14 cellular contexts compared by ENCODE assay signal in genomic region chrX:119667111-119667928, GRCh38. TPM values are rescaled to one million over a fixed set of nuclear protein-coding genes. Genes with fewer than 3 reads are reported as not detected.
DNase-seq lines count a peak whose midpoint lies in the region; ATAC-seq and TF ChIP-seq lines count a peak whose summit lies in the region.
"Had no signal": no experiment of that assay in that cellular context is flagged by ENCODE, and none has a peak within 500 bp of the region (broad histone marks: within the 10 kb centered on the region; RNA-seq: fewer than 3 reads in every experiment).

No MANE protein-coding gene starts in this region.

- H3K4me3 ChIP-seq in mesendoderm (ENCODE audit: low read length) (no peak overlapping the region), suprapubic skin (no peak overlapping the region)

- H3K9ac ChIP-seq in mesendoderm (ENCODE audit: low read length) = no peak overlapping the region

- peaks cover 0 to 5% (median 0%) of the 10 kb centered on the region in 3 donors for H3K27me3 Mint-ChIP-seq in CD14-positive monocyte (ENCODE audit: low read depth in 3 of 3)
- H3K27me3 Mint-ChIP-seq in activated naive CD8-positive, alpha-beta T cell treated with anti-CD3 and anti-CD28 coated beads, Interleukin-2, amount 50 U/mL, for 24 hours = no peaks in the 10 kb centered on the region
- H3K27me3 Mint-ChIP-seq: CD4-positive, alpha-beta T cell had no signal

- TF ChIP-seq EP300 in Ishikawa (IDR thresholded peaks at IDR 0.05; ENCODE audit: borderline replicate concordance) = no peak
- no peak for TF ChIP-seq EP300 in suprapubic skin (IDR thresholded peaks at IDR 0.05)

- no peaks in the 10 kb centered on the region for H3K79me2 ChIP-seq in mesendoderm (ENCODE audit: control insufficient read depth, insufficient read depth, low read length)

- no peak for DNase-seq in CD14-positive monocyte (ENCODE audit: low spot score)
- DNase-seq in activated naive CD8-positive, alpha-beta T cell treated with anti-CD3 and anti-CD28 coated beads, Interleukin-2, amount 50 U/mL, for 24 hours = no peak
- DNase-seq in mesendoderm = peak; percentile 46
- DNase-seq in suprapubic skin (ENCODE audit: low spot score in 2 of 2) = no peak
- DNase-seq in DMS153 treated with DMSO at 0.1 percent for 48 hours (lab: John Stamatoyannopoulos, UW; ENCODE audit: unreplicated experiment) = no peak
- DNase-seq in activated T-cell treated with anti-CD3 and anti-CD28 coated beads for 4 hours = no peak
- DNase-seq: brain microvascular endothelial cell; CD4-positive, alpha-beta T cell; NCI-H187; small intestine had no signal

- no peak overlapping the region for H2BK120ac ChIP-seq in mesendoderm (ENCODE audit: low read depth, low read length)

- H3K4ac ChIP-seq in mesendoderm (ENCODE audit: low read depth, low read length) = no peak overlapping the region

- H3K4me3 Mint-ChIP-seq in CD14-positive monocyte = no peak overlapping the region
- H3K4me3 Mint-ChIP-seq in activated naive CD8-positive, alpha-beta T cell treated with anti-CD3 and anti-CD28 coated beads, Interleukin-2, amount 50 U/mL, for 24 hours = no peak overlapping the region
- H3K4me3 Mint-ChIP-seq: CD4-positive, alpha-beta T cell had no signal

- no peaks in the 10 kb centered on the region for H3K9me3 ChIP-seq in suprapubic skin

- peak overlapping the region in 6 of 7 donors; percentile 26 to 80 (median 63) for H3K27ac Mint-ChIP-seq in CD14-positive monocyte
- H3K27ac Mint-ChIP-seq in activated naive CD8-positive, alpha-beta T cell treated with anti-CD3 and anti-CD28 coated beads, Interleukin-2, amount 50 U/mL, for 24 hours = peak overlapping the region; percentile 35

- ATAC-seq in activated naive CD8-positive, alpha-beta T cell treated with anti-CD3 and anti-CD28 coated beads, Interleukin-2, amount 50 U/mL, for 24 hours = no peak
- ATAC-seq in GM19463 (IDR thresholded peaks at IDR 0.05; ENCODE audit: unreplicated experiment) = no peak
- ATAC-seq: HCT116 had no signal

- no peak for TF ChIP-seq POLR2A in suprapubic skin (IDR thresholded peaks at IDR 0.05)

- H2BK5ac ChIP-seq in mesendoderm (ENCODE audit: low read length) = no peak overlapping the region

- no peak overlapping the region for H2AK5ac ChIP-seq in mesendoderm (ENCODE audit: low read length)

- intact Hi-C loops in CD14-positive monocyte (cut with micrococcal nuclease) = no loop called here

- no peaks in the 10 kb centered on the region for H3K79me1 ChIP-seq in mesendoderm (ENCODE audit: low read length)

- H3K23ac ChIP-seq in mesendoderm (ENCODE audit: low read length) = no peak overlapping the region

- H2BK15ac ChIP-seq in mesendoderm (replicated peaks; ENCODE audit: low read depth) = no peak overlapping the region

- no peak overlapping the region for H3K56ac ChIP-seq in mesendoderm (ENCODE audit: low read length)

- H3K4me1 Mint-ChIP-seq in CD14-positive monocyte = peaks cover 21% of the 10 kb centered on the region
- peaks cover 29% of the 10 kb centered on the region for H3K4me1 Mint-ChIP-seq in activated naive CD8-positive, alpha-beta T cell treated with anti-CD3 and anti-CD28 coated beads, Interleukin-2, amount 50 U/mL, for 24 hours

- H3K27me3 ChIP-seq in mesendoderm (ENCODE audit: insufficient read depth, low read length, poor library complexity) (no peaks in the 10 kb centered on the region), suprapubic skin (no peaks in the 10 kb centered on the region)
- H3K27me3 ChIP-seq: brain microvascular endothelial cell had no signal

- no peak overlapping the region for H3K4me2 ChIP-seq in mesendoderm (ENCODE audit: low read length)

- no CpG with 5 or more reads among the region's 17 CpGs for WGBS in mesendoderm (ENCODE audit: extremely low coverage, insufficient coverage, low lambda C conversion rate)
- WGBS in suprapubic skin = 63% methylated on average over 17 of the region's 17 CpGs

- no peak for TF ChIP-seq CTCF in CD14-positive monocyte (IDR thresholded peaks at IDR 0.05)
- no peak for TF ChIP-seq CTCF in suprapubic skin (IDR thresholded peaks at IDR 0.05)

- H3K27ac ChIP-seq in mesendoderm (ENCODE audit: low read depth, low read length) = no peak overlapping the region
- H3K27ac ChIP-seq in suprapubic skin = no peak overlapping the region
- H3K27ac ChIP-seq: brain microvascular endothelial cell, RWPE1 had no signal

- H3K36me3 ChIP-seq in mesendoderm (ENCODE audit: control insufficient read depth, insufficient read depth, low read length) (no peaks in the 10 kb centered on the region), suprapubic skin (no peaks in the 10 kb centered on the region)
- H3K36me3 ChIP-seq: brain microvascular endothelial cell had no signal

- peaks cover 28 to 47% of the 10 kb centered on the region in 2 donors for H3K36me3 Mint-ChIP-seq in CD14-positive monocyte
- H3K36me3 Mint-ChIP-seq in activated naive CD8-positive, alpha-beta T cell treated with anti-CD3 and anti-CD28 coated beads, Interleukin-2, amount 50 U/mL, for 24 hours (ENCODE audit: low read depth) = peaks cover 23% of the 10 kb centered on the region

- peaks cover 0 to 2% (median 0%) of the 10 kb centered on the region in 7 donors for H3K9me3 Mint-ChIP-seq in CD14-positive monocyte
- no peaks in the 10 kb centered on the region for H3K9me3 Mint-ChIP-seq in activated naive CD8-positive, alpha-beta T cell treated with anti-CD3 and anti-CD28 coated beads, Interleukin-2, amount 50 U/mL, for 24 hours
- H3K9me3 Mint-ChIP-seq: CD4-positive, alpha-beta T cell had no signal

- no peak overlapping the region for H4K5ac ChIP-seq in mesendoderm (ENCODE audit: low read length)

- H3K4me1 ChIP-seq in mesendoderm (ENCODE audit: control insufficient read depth, low read depth, low read length) (no peaks in the 10 kb centered on the region), suprapubic skin (no peaks in the 10 kb centered on the region)

- no peak overlapping the region for H3K18ac ChIP-seq in mesendoderm (ENCODE audit: low read length)

- no peak for TF ChIP-seq RAD21 in Ishikawa (IDR thresholded peaks at IDR 0.05; ENCODE audit: low read depth)

- H4K8ac ChIP-seq in mesendoderm (ENCODE audit: low read depth, low read length) = no peak overlapping the region

TF ChIP-seq in Ishikawa, 13 proteins besides CTCF, POLR2A, EP300 and RAD21:
- TF ChIP-seq TAF1 (IDR thresholded peaks at IDR 0.05; ENCODE audit: low read depth) (no peak), USF1 (IDR thresholded peaks at IDR 0.05) (peak; percentile 83)

RNA-seq across cellular contexts. Expression of gene SEPTIN6, which starts 25.6 kb away (rescaled TPM):
- 10 to 100 TPM; 21.8 to 31.1 TPM for polyA plus RNA-seq in CD14-positive monocyte
- polyA plus RNA-seq in mesendoderm (2013, experiment 1 of 2) = 19.8 TPM
- 20.8 TPM for polyA plus RNA-seq in mesendoderm (2013, experiment 2 of 2)
- 10 to 100 TPM; 10.1 to 14.1 (median 10.9) TPM for total RNA-seq in suprapubic skin
